ENCODE assay signal across 1 cellular context in the genomic region with DNA sequence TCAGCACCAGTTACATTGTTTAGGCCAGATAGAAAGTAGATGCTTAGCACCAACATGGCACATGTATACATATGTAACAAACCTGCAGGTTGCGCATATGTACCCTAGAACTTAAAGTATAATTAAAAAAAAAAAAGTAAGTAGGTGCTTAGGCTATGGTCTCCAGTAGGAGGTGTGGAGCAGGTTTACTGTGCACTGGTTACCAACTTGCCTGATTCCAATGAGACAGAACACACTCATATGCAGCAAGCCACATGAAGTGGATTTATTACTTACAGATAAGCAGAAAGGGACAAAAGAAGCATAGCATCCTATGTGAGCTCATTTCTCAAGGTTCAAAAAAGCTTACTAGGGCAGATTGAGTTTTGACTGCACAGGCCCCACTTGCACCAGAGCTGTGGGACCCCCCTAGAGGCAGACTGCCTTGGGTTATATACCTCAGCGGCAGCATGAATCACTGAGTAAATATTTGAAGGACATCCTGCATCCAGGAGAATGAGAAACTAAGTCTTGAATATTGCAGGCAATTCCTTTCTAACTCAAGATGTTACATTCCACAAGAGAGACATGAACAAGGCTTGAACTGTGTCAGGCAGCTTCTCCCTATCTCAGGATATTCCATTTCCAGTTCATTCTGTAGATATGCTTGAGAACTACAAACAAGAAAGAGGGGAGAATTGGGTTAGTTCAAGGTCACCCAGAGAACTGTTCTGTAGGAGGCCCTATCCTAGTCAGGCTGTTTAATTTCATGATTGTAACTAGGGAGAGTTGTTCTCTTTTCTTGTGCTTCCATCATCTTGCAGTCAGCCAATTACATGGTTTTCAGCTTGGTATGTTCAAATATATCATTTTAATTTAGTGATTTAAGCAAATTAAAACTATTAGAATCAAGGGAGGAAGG.
TF ChIP-seq lines count a peak whose summit lies in the region.

No MANE protein-coding gene starts in this region.

TF ChIP-seq in HepG2, 621 proteins besides CTCF, POLR2A, EP300 and RAD21:
- TF ChIP-seq, protein P1, sequence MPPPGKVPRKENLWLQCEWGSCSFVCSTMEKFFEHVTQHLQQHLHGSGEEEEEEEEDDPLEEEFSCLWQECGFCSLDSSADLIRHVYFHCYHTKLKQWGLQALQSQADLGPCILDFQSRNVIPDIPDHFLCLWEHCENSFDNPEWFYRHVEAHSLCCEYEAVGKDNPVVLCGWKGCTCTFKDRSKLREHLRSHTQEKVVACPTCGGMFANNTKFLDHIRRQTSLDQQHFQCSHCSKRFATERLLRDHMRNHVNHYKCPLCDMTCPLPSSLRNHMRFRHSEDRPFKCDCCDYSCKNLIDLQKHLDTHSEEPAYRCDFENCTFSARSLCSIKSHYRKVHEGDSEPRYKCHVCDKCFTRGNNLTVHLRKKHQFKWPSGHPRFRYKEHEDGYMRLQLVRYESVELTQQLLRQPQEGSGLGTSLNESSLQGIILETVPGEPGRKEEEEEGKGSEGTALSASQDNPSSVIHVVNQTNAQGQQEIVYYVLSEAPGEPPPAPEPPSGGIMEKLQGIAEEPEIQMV (CRISPR knock-in tag; IDR thresholded peaks at IDR 0.05; ENCODE audit: low read depth), result no peak
- TF ChIP-seq, protein P2, sequence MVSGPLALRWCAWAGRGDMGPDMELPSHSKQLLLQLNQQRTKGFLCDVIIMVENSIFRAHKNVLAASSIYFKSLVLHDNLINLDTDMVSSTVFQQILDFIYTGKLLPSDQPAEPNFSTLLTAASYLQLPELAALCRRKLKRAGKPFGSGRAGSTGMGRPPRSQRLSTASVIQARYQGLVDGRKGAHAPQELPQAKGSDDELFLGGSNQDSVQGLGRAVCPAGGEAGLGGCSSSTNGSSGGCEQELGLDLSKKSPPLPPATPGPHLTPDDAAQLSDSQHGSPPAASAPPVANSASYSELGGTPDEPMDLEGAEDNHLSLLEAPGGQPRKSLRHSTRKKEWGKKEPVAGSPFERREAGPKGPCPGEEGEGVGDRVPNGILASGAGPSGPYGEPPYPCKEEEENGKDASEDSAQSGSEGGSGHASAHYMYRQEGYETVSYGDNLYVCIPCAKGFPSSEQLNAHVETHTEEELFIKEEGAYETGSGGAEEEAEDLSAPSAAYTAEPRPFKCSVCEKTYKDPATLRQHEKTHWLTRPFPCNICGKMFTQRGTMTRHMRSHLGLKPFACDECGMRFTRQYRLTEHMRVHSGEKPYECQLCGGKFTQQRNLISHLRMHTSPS (CRISPR knock-in tag; IDR thresholded peaks at IDR 0.05; ENCODE audit: low read depth), result no peak
- TF ChIP-seq, protein P3, sequence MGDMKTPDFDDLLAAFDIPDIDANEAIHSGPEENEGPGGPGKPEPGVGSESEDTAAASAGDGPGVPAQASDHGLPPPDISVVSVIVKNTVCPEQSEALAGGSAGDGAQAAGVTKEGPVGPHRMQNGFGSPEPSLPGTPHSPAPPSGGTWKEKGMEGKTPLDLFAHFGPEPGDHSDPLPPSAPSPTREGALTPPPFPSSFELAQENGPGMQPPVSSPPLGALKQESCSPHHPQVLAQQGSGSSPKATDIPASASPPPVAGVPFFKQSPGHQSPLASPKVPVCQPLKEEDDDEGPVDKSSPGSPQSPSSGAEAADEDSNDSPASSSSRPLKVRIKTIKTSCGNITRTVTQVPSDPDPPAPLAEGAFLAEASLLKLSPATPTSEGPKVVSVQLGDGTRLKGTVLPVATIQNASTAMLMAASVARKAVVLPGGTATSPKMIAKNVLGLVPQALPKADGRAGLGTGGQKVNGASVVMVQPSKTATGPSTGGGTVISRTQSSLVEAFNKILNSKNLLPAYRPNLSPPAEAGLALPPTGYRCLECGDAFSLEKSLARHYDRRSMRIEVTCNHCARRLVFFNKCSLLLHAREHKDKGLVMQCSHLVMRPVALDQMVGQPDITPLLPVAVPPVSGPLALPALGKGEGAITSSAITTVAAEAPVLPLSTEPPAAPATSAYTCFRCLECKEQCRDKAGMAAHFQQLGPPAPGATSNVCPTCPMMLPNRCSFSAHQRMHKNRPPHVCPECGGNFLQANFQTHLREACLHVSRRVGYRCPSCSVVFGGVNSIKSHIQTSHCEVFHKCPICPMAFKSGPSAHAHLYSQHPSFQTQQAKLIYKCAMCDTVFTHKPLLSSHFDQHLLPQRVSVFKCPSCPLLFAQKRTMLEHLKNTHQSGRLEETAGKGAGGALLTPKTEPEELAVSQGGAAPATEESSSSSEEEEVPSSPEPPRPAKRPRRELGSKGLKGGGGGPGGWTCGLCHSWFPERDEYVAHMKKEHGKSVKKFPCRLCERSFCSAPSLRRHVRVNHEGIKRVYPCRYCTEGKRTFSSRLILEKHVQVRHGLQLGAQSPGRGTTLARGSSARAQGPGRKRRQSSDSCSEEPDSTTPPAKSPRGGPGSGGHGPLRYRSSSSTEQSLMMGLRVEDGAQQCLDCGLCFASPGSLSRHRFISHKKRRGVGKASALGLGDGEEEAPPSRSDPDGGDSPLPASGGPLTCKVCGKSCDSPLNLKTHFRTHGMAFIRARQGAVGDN (CRISPR knock-in tag; IDR thresholded peaks at IDR 0.05), result no peak
- TF ChIP-seq, protein P4, sequence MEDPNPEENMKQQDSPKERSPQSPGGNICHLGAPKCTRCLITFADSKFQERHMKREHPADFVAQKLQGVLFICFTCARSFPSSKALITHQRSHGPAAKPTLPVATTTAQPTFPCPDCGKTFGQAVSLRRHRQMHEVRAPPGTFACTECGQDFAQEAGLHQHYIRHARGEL (CRISPR knock-in tag; IDR thresholded peaks at IDR 0.05), result no peak
- peak; percentile 35; the same call in 1 of the 2 replicates for TF ChIP-seq JUND (CRISPR knock-in tag; IDR thresholded peaks at IDR 0.05)
- TF ChIP-seq FOSL1 (CRISPR knock-in tag; IDR thresholded peaks at IDR 0.05; ENCODE audit: borderline replicate concordance), result peak; percentile 74; the same call in 1 of the 2 replicates
- no peak for TF ChIP-seq SPEN (CRISPR knock-in tag; IDR thresholded peaks at IDR 0.05; ENCODE audit: low read depth)
- no peak for TF ChIP-seq ZNF432 (CRISPR knock-in tag; IDR thresholded peaks at IDR 0.05; ENCODE audit: borderline replicate concordance)
- no peak for TF ChIP-seq KMT2B (CRISPR knock-in tag; IDR thresholded peaks at IDR 0.05)
- no peak for TF ChIP-seq ZNF207 (IDR thresholded peaks at IDR 0.05; ENCODE audit: borderline replicate concordance)
